Comparison of ENCODE assay signal across 1 cellular context in genomic region chr10:75451927-75452326, GRCh38.
TF ChIP-seq lines count a peak whose summit lies in the region.

No MANE protein-coding gene starts in this region.

TF ChIP-seq in GM23338, 12 proteins besides CTCF, POLR2A, EP300 and RAD21:
- TF ChIP-seq STAT1 (IDR thresholded peaks at IDR 0.05; ENCODE audit: unreplicated experiment) = no peak
- no peak for TF ChIP-seq EZH2 (IDR thresholded peaks at IDR 0.05; ENCODE audit: low read depth, unreplicated experiment)
TF ChIP-seq in GM23338: peak in this region for 0.
